8 cellular contexts compared by ENCODE assay signal in the genomic region with DNA sequence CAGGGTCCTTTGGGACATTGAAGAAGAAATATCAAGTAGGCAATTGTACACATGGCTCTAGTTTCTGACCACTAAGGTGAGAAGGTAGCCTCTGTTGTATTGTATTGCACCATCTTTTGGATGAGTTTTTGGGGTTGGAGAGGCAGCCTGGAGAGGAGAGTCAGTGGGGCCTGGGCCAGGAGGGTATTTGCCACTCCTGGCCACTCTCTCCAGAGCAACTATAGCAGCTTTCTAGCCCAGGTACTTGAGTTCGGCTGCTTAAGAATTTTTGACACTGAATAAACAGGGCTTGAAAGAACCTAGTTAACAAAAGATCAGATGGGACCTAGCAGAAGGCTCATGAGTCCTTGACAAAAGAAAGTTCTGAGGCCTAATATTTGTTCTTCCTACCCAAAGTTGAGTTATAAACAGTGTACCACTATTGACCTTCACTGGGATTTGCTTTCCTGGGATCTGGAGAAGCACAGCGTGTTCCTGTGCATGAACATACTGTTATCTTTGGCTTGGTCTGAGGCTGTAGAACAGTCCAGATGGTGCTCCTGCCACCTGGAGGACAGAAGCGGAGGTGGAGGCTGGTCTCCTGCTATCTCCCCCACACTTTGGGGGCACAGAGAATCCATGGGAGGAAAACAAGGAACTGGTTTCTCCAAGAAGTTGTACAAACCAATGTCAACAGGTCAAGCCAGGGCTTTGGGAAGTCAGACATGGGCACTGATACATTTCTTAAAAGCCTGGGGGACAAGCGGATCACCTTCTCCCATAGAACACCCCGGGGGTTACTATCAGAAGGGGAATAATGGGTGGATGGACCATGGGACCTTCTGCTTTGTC.
DNase-seq lines count a peak whose midpoint lies in the region; ATAC-seq, FAIRE-seq and TF ChIP-seq lines count a peak whose summit lies in the region.

No MANE protein-coding gene starts in this region.

- H3K9me3 Mint-ChIP-seq in activated naive CD4-positive, alpha-beta T cell treated with anti-CD3 and anti-CD28 coated beads for 36 hours = no peaks in the 10 kb centered on the region
- no peaks in the 10 kb centered on the region for H3K9me3 Mint-ChIP-seq in activated naive CD4-positive, alpha-beta T cell treated with anti-CD3 and anti-CD28 coated beads, Interleukin-2, amount 10 ng/mL, durations not matched to agents 7 days and 5 days
- no peaks in the 10 kb centered on the region for H3K9me3 Mint-ChIP-seq in WTC11
- H3K9me3 Mint-ChIP-seq in activated T-helper 1 cell treated with anti-CD3 and anti-CD28 coated beads, Interleukin-12 subunit alpha, Interleukin-12 subunit beta, Interleukin-2, Interleukin-4 antibody, amounts not matched to agents 30 ng/mL and 10 ng/mL and 1 ng/mL, durations not matched to agents 14 hours and 24 hours and 36 hours = no peaks in the 10 kb centered on the region

- no peak for FAIRE-seq in urothelium cell line (lab: Jason Lieb, UNC)

- H3K36me3 Mint-ChIP-seq in activated naive CD4-positive, alpha-beta T cell treated with anti-CD3 and anti-CD28 coated beads for 36 hours (ENCODE audit: low read depth) = no peaks in the 10 kb centered on the region
- H3K36me3 Mint-ChIP-seq in activated naive CD4-positive, alpha-beta T cell treated with anti-CD3 and anti-CD28 coated beads, Interleukin-2, amount 10 ng/mL, durations not matched to agents 7 days and 5 days = no peaks in the 10 kb centered on the region
- H3K36me3 Mint-ChIP-seq in WTC11 = no peaks in the 10 kb centered on the region
- no peaks in the 10 kb centered on the region for H3K36me3 Mint-ChIP-seq in activated T-helper 1 cell treated with anti-CD3 and anti-CD28 coated beads, Interleukin-12 subunit alpha, Interleukin-12 subunit beta, Interleukin-2, Interleukin-4 antibody, amounts not matched to agents 30 ng/mL and 10 ng/mL and 1 ng/mL, durations not matched to agents 14 hours and 24 hours and 36 hours (ENCODE audit: low read depth)

- H3K27ac Mint-ChIP-seq in activated naive CD4-positive, alpha-beta T cell treated with anti-CD3 and anti-CD28 coated beads for 36 hours = no peak overlapping the region
- no peak overlapping the region for H3K27ac Mint-ChIP-seq in activated naive CD4-positive, alpha-beta T cell treated with anti-CD3 and anti-CD28 coated beads, Interleukin-2, amount 10 ng/mL, durations not matched to agents 7 days and 5 days
- H3K27ac Mint-ChIP-seq in WTC11 = no peak overlapping the region
- H3K27ac Mint-ChIP-seq in activated T-helper 1 cell treated with anti-CD3 and anti-CD28 coated beads, Interleukin-12 subunit alpha, Interleukin-12 subunit beta, Interleukin-2, Interleukin-4 antibody, amounts not matched to agents 30 ng/mL and 10 ng/mL and 1 ng/mL, durations not matched to agents 14 hours and 24 hours and 36 hours = no peak overlapping the region

- TF ChIP-seq CTCF in WTC11 (IDR thresholded peaks at IDR 0.05) = no peak

- DNase-seq in activated naive CD4-positive, alpha-beta T cell treated with anti-CD3 and anti-CD28 coated beads for 36 hours = peak; percentile 10
- no peak for DNase-seq in activated naive CD4-positive, alpha-beta T cell treated with anti-CD3 and anti-CD28 coated beads, Interleukin-2, amount 10 ng/mL, durations not matched to agents 7 days and 5 days
- peak; percentile 52 for DNase-seq in WTC11 (ENCODE audit: low spot score)
- DNase-seq in iPS DF 4.7 (ENCODE audit: extremely low read depth, low spot score) = peak; percentile 11
- peak; percentile 41 for DNase-seq in urothelium cell line (ENCODE audit: low spot score)
- DNase-seq in activated T-helper 1 cell treated with anti-CD3 and anti-CD28 coated beads, Interleukin-12 subunit alpha, Interleukin-12 subunit beta, Interleukin-2, Interleukin-4 antibody, amounts not matched to agents 30 ng/mL and 10 ng/mL and 1 ng/mL, durations not matched to agents 14 hours and 24 hours and 36 hours (ENCODE audit: low spot score) = no peak
- DNase-seq in NCI-H1436 treated with DMSO at 0.1 percent for 48 hours (lab: John Stamatoyannopoulos, UW) = no peak

- H3K27me3 Mint-ChIP-seq in activated naive CD4-positive, alpha-beta T cell treated with anti-CD3 and anti-CD28 coated beads for 36 hours (ENCODE audit: low read depth) = peaks cover 4% of the 10 kb centered on the region
- peaks cover 12% of the 10 kb centered on the region for H3K27me3 Mint-ChIP-seq in activated naive CD4-positive, alpha-beta T cell treated with anti-CD3 and anti-CD28 coated beads, Interleukin-2, amount 10 ng/mL, durations not matched to agents 7 days and 5 days
- H3K27me3 Mint-ChIP-seq in WTC11 (ENCODE audit: low read depth) = no peaks in the 10 kb centered on the region
- H3K27me3 Mint-ChIP-seq in activated T-helper 1 cell treated with anti-CD3 and anti-CD28 coated beads, Interleukin-12 subunit alpha, Interleukin-12 subunit beta, Interleukin-2, Interleukin-4 antibody, amounts not matched to agents 30 ng/mL and 10 ng/mL and 1 ng/mL, durations not matched to agents 14 hours and 24 hours and 36 hours (ENCODE audit: insufficient read depth) = peaks cover 3% of the 10 kb centered on the region

- no peak overlapping the region for H3K4me3 Mint-ChIP-seq in activated naive CD4-positive, alpha-beta T cell treated with anti-CD3 and anti-CD28 coated beads for 36 hours
- H3K4me3 Mint-ChIP-seq in activated naive CD4-positive, alpha-beta T cell treated with anti-CD3 and anti-CD28 coated beads, Interleukin-2, amount 10 ng/mL, durations not matched to agents 7 days and 5 days = no peak overlapping the region
- H3K4me3 Mint-ChIP-seq in WTC11 = no peak overlapping the region
- H3K4me3 Mint-ChIP-seq in activated T-helper 1 cell treated with anti-CD3 and anti-CD28 coated beads, Interleukin-12 subunit alpha, Interleukin-12 subunit beta, Interleukin-2, Interleukin-4 antibody, amounts not matched to agents 30 ng/mL and 10 ng/mL and 1 ng/mL, durations not matched to agents 14 hours and 24 hours and 36 hours = no peak overlapping the region

- POLR2A ChIA-PET in WTC11 (lab: Charles Lee) = no interaction called here

- CTCF ChIA-PET in activated naive CD4-positive, alpha-beta T cell treated with anti-CD3 and anti-CD28 coated beads for 36 hours (lab: Charles Lee) = interaction anchor here (3.4 kb wide), 1 partner anchor 225 kb away, joined by 13 read pairs; no protein-coding TSS in a partner anchor
- CTCF ChIA-PET in activated naive CD4-positive, alpha-beta T cell treated with anti-CD3 and anti-CD28 coated beads, Interleukin-2, amount 10 ng/mL, durations not matched to agents 7 days and 5 days (lab: Charles Lee) = interaction anchor here (2.3 kb wide), 1 partner anchor 225 kb away, joined by 15 read pairs; no protein-coding TSS in a partner anchor
- CTCF ChIA-PET in WTC11 (lab: Charles Lee) = interaction anchor here (3.2 kb wide), 1 partner anchor 225 kb away, joined by 26 read pairs; no protein-coding TSS in a partner anchor

- no peaks in the 10 kb centered on the region for H3K4me1 Mint-ChIP-seq in activated naive CD4-positive, alpha-beta T cell treated with anti-CD3 and anti-CD28 coated beads for 36 hours (ENCODE audit: low read depth)
- no peaks in the 10 kb centered on the region for H3K4me1 Mint-ChIP-seq in activated naive CD4-positive, alpha-beta T cell treated with anti-CD3 and anti-CD28 coated beads, Interleukin-2, amount 10 ng/mL, durations not matched to agents 7 days and 5 days
- H3K4me1 Mint-ChIP-seq in WTC11 = 0 out of 2 replicates have a peak, but pooled peaks cover under 1% of the 10 kb centered on the region
- no peaks in the 10 kb centered on the region for H3K4me1 Mint-ChIP-seq in activated T-helper 1 cell treated with anti-CD3 and anti-CD28 coated beads, Interleukin-12 subunit alpha, Interleukin-12 subunit beta, Interleukin-2, Interleukin-4 antibody, amounts not matched to agents 30 ng/mL and 10 ng/mL and 1 ng/mL, durations not matched to agents 14 hours and 24 hours and 36 hours (ENCODE audit: low read depth)

- ATAC-seq in WTC11 (peak; percentile 97), GM21737 (IDR thresholded peaks at IDR 0.05; ENCODE audit: unreplicated experiment) (no peak)

- intact Hi-C loops in activated naive CD4-positive, alpha-beta T cell treated with anti-CD3 and anti-CD28 coated beads for 36 hours (cut with micrococcal nuclease) = loop anchor here (1.0 to 10.0 kb wide), 2 partner anchors 112 to 226 kb away; partner anchors contain the start of gene LIFR
- intact Hi-C loops in activated T-helper 1 cell treated with anti-CD3 and anti-CD28 coated beads, Interleukin-12 subunit alpha, Interleukin-12 subunit beta, Interleukin-2, Interleukin-4 antibody, amounts not matched to agents 30 ng/mL and 10 ng/mL and 1 ng/mL, durations not matched to agents 14 hours and 24 hours and 36 hours (cut with micrococcal nuclease) = loop anchor here (1.0 kb wide), 1 partner anchor 226 kb away; no protein-coding TSS in a partner anchor

TF ChIP-seq in WTC11, 78 proteins besides CTCF, POLR2A, EP300 and RAD21 (continues in another document):
- no peak for TF ChIP-seq PREB (CRISPR knock-in tag; IDR thresholded peaks at IDR 0.05; ENCODE audit: borderline replicate concordance)
- no peak for TF ChIP-seq MXD4 (CRISPR knock-in tag; IDR thresholded peaks at IDR 0.05; ENCODE audit: borderline replicate concordance)
- no peak for TF ChIP-seq KAT7 (CRISPR knock-in tag; IDR thresholded peaks at IDR 0.05; ENCODE audit: borderline replicate concordance)
- TF ChIP-seq ERG (CRISPR knock-in tag; IDR thresholded peaks at IDR 0.05) = no peak
- no peak for TF ChIP-seq TCF7 (CRISPR knock-in tag; IDR thresholded peaks at IDR 0.05; ENCODE audit: low read depth)
- TF ChIP-seq ZNF121 (CRISPR knock-in tag; IDR thresholded peaks at IDR 0.05) = no peak

Comparison
In these comparisons a context has a peak if more than half of its experiments do, and no peak if none do; other contexts are left out.
1. DNase-seq: peak in activated naive CD4-positive, alpha-beta T cell treated with anti-CD3 and anti-CD28 coated beads for 36 hours (single experiment), WTC11 (single experiment), iPS DF 4.7 (single experiment) and urothelium cell line (single experiment); none in activated naive CD4-positive, alpha-beta T cell treated with anti-CD3 and anti-CD28 coated beads, Interleukin-2, amount 10 ng/mL, durations not matched to agents 7 days and 5 days (single experiment), activated T-helper 1 cell treated with anti-CD3 and anti-CD28 coated beads, Interleukin-12 subunit alpha, Interleukin-12 subunit beta, Interleukin-2, Interleukin-4 antibody, amounts not matched to agents 30 ng/mL and 10 ng/mL and 1 ng/mL, durations not matched to agents 14 hours and 24 hours and 36 hours (single experiment) and NCI-H1436 treated with DMSO at 0.1 percent for 48 hours (single experiment).